ENCODE assay signal across 14 cellular contexts in genomic region chr14:49909016-49909415, GRCh38.
"Had no signal": no experiment of that assay in that cellular context is flagged by ENCODE, and none has a peak within 500 bp of the region (broad histone marks: within the 10 kb centered on the region; RNA-seq: fewer than 3 reads in every experiment).

No MANE protein-coding gene starts in this region.

- H3K27ac Mint-ChIP-seq: activated CD8-positive, alpha-beta memory T cell treated with anti-CD3 and anti-CD28 coated beads, Interleukin-2, amount 10 ng/mL, durations not matched to agents 7 days and 5 days had no signal

- H3K36me3 ChIP-seq: left lung, prostate gland, right atrium auricular region, suprapubic skin had no signal

- H3K4me3 Mint-ChIP-seq: activated CD8-positive, alpha-beta memory T cell treated with anti-CD3 and anti-CD28 coated beads, Interleukin-2, amount 10 ng/mL, durations not matched to agents 7 days and 5 days; activated naive CD8-positive, alpha-beta T cell; central memory CD8-positive, alpha-beta T cell had no signal

- H3K9me3 ChIP-seq: left lung, prostate gland, right atrium auricular region, suprapubic skin had no signal

- H3K4me1 ChIP-seq: prostate gland, right atrium auricular region had no signal

- DNase-seq: activated CD4-positive, alpha-beta T cell treated with anti-CD3 and anti-CD28 coated beads, Interleukin-2, amount 50 U/mL, for 48 hours; activated CD8-positive, alpha-beta memory T cell treated with anti-CD3 and anti-CD28 coated beads, Interleukin-2, amount 10 ng/mL, durations not matched to agents 7 days and 5 days; cortex of kidney; effector CD4-positive, alpha-beta T cell; foreskin fibroblast; left lung; occipital lobe; stimulated activated CD4-positive, alpha-beta T cell treated with anti-CD3 and anti-CD28 coated beads, Interleukin-2, amount 100 ng/mL, for 24 hours had no signal

- H3K27me3 Mint-ChIP-seq: activated CD8-positive, alpha-beta memory T cell treated with anti-CD3 and anti-CD28 coated beads, Interleukin-2, amount 10 ng/mL, durations not matched to agents 7 days and 5 days; activated naive CD8-positive, alpha-beta T cell; central memory CD8-positive, alpha-beta T cell; stimulated activated naive CD8-positive, alpha-beta T cell treated with anti-CD3 and anti-CD28 coated beads, Interleukin-15, Interleukin-2, amounts not matched to agents 100 ng/mL and 50 ng/mL, for 24 hours had no signal

- H3K9me3 Mint-ChIP-seq: central memory CD8-positive, alpha-beta T cell; stimulated activated naive CD8-positive, alpha-beta T cell treated with anti-CD3 and anti-CD28 coated beads, Interleukin-15, Interleukin-2, amounts not matched to agents 100 ng/mL and 50 ng/mL, for 24 hours had no signal

- H3K36me3 Mint-ChIP-seq: activated naive CD8-positive, alpha-beta T cell had no signal

- H3K4me3 ChIP-seq: left lung, prostate gland, right atrium auricular region, suprapubic skin had no signal

- ATAC-seq: activated CD8-positive, alpha-beta memory T cell treated with anti-CD3 and anti-CD28 coated beads, Interleukin-2, amount 10 ng/mL, durations not matched to agents 7 days and 5 days; left lung had no signal

- H3K27ac ChIP-seq: prostate gland had no signal

- H3K27me3 ChIP-seq: left lung, right atrium auricular region, suprapubic skin had no signal
